In genomic region chr9:100577776-100578448, GRCh38 we compare ENCODE assay signal across 22 cellular contexts. TPM values are rescaled to one million over a fixed set of nuclear protein-coding genes. Genes with fewer than 3 reads are reported as not detected.
DNase-seq lines count a peak whose midpoint lies in the region; FAIRE-seq and TF ChIP-seq lines count a peak whose summit lies in the region.
"Had no signal": no experiment of that assay in that cellular context is flagged by ENCODE, and none has a peak within 500 bp of the region (broad histone marks: within the 10 kb centered on the region; RNA-seq: fewer than 3 reads in every experiment).

TSS of gene CAVIN4 (plus strand) at chr9:100578079. CDS start at chr9:100578144, 65 bp downstream.

- DNase-seq in AG08396 (ENCODE audit: low spot score) = peak; percentile 36
- peak; percentile 62 for DNase-seq in brain microvascular endothelial cell
- DNase-seq in frontal cortex (ENCODE audit: low spot score in 2 of 2) = no peak
- DNase-seq in nephron progenitor cell = no peak
- DNase-seq in NCI-H2196 treated with DMSO at 0.1 percent for 48 hours (lab: John Stamatoyannopoulos, UW; ENCODE audit: unreplicated experiment) = no peak
- no peak for DNase-seq in anterior cingulate cortex (lab: John Stamatoyannopoulos, UW)
- no peak for DNase-seq in dermis blood vessel endothelial cell
- no peak for DNase-seq in NCI-H524 (lab: John Stamatoyannopoulos, UW)
- DNase-seq: 8988T, adrenal gland, colonic mucosa, GOT3, NCI-H2029, NCI-H524 treated with DMSO at 0.1 percent for 48 hours, T-helper 1 cell, WERI-Rb-1 had no signal

- H3K9me3 Mint-ChIP-seq in nephron progenitor cell = no peaks in the 10 kb centered on the region
- H3K9me3 Mint-ChIP-seq: activated T-helper 2 cell treated with anti-CD3 and anti-CD28 coated beads, Interferon-gamma antibody, Interleukin-2, Interleukin-4, amounts not matched to agents 10 μg/mL and 5 μg/mL and 100 μg/mL, durations not matched to agents 14 hours and 24 hours and 36 hours; stimulated activated naive CD8-positive, alpha-beta T cell treated with anti-CD3 and anti-CD28 coated beads, Interleukin-15, Interleukin-2, amounts not matched to agents 100 ng/mL and 50 ng/mL, for 24 hours had no signal

- peak within 1 kb of the TSS; percentile 31 for H3K27ac Mint-ChIP-seq in nephron progenitor cell
- H3K27ac Mint-ChIP-seq: activated T-helper 2 cell treated with anti-CD3 and anti-CD28 coated beads, Interferon-gamma antibody, Interleukin-2, Interleukin-4, amounts not matched to agents 10 μg/mL and 5 μg/mL and 100 μg/mL, durations not matched to agents 14 hours and 24 hours and 36 hours; CD14-positive monocyte; stimulated activated naive CD8-positive, alpha-beta T cell treated with anti-CD3 and anti-CD28 coated beads, Interleukin-15, Interleukin-2, amounts not matched to agents 100 ng/mL and 50 ng/mL, for 24 hours had no signal

- no peaks in the 10 kb centered on the region for H3K27me3 ChIP-seq in brain microvascular endothelial cell (replicated peaks)
- H3K27me3 ChIP-seq: adrenal gland, colonic mucosa had no signal

- H3K4me3 ChIP-seq in brain microvascular endothelial cell (ENCODE audit: low read depth, low read length) = no peak within 1 kb of the TSS
- H3K4me3 ChIP-seq: adrenal gland, colonic mucosa, K562 had no signal

- no peak within 1 kb of the TSS for H3K27ac ChIP-seq in brain microvascular endothelial cell
- H3K27ac ChIP-seq: adrenal gland, colonic mucosa, parathyroid adenoma, WERI-Rb-1 had no signal

- H3K4me3 Mint-ChIP-seq in nephron progenitor cell = no peak within 1 kb of the TSS
- H3K4me3 Mint-ChIP-seq: CD14-positive monocyte; stimulated activated naive CD8-positive, alpha-beta T cell treated with anti-CD3 and anti-CD28 coated beads, Interleukin-15, Interleukin-2, amounts not matched to agents 100 ng/mL and 50 ng/mL, for 24 hours had no signal

- no peaks in the 10 kb centered on the region for H3K4me1 Mint-ChIP-seq in nephron progenitor cell
- H3K4me1 Mint-ChIP-seq: CD14-positive monocyte had no signal

- H3K36me3 Mint-ChIP-seq in nephron progenitor cell (ENCODE audit: low read depth) = peaks cover 49% of the 10 kb centered on the region
- H3K36me3 Mint-ChIP-seq: CD14-positive monocyte had no signal

- TF ChIP-seq CTCF in brain microvascular endothelial cell (IDR thresholded peaks at IDR 0.05; ENCODE audit: low read depth, low read length, missing control alignments) (no peak), nephron progenitor cell (IDR thresholded peaks at IDR 0.05) (no peak)

- no peaks in the 10 kb centered on the region for H3K27me3 Mint-ChIP-seq in nephron progenitor cell (ENCODE audit: low read depth, poor library complexity)
- H3K27me3 Mint-ChIP-seq: stimulated activated naive CD8-positive, alpha-beta T cell treated with anti-CD3 and anti-CD28 coated beads, Interleukin-15, Interleukin-2, amounts not matched to agents 100 ng/mL and 50 ng/mL, for 24 hours had no signal

- H3K36me3 ChIP-seq in brain microvascular endothelial cell (replicated peaks) = no peaks in the 10 kb centered on the region
- H3K36me3 ChIP-seq: adrenal gland, colonic mucosa had no signal

- no peak for FAIRE-seq in frontal cortex (lab: Jason Lieb, UNC)
- FAIRE-seq: GM18507, K562 had no signal

- in situ Hi-C loops in brain microvascular endothelial cell (cut with HindIII; ENCODE audit: low pct_ligation_motif_present, low sequenced_read_pairs) = no loop called here

RNA-seq across cellular contexts. Expression of gene CAVIN4, which starts in this region (rescaled TPM):
- 14.7 TPM for total RNA-seq in frontal cortex
- total RNA-seq in dermis blood vessel endothelial cell = 1.7 and 2.3 TPM in 2 replicates

Comparison
In these comparisons a context has a peak if more than half of its experiments do, and no peak if none do; other contexts are left out.
1. DNase-seq: peak in AG08396 (single experiment) and brain microvascular endothelial cell (single experiment); none in frontal cortex (0 of 2), nephron progenitor cell (single experiment), NCI-H2196 treated with DMSO at 0.1 percent for 48 hours (single experiment), anterior cingulate cortex (0 of 58), dermis blood vessel endothelial cell (single experiment) and NCI-H524 (0 of 2).